ENCODE assay signal across 8 cellular contexts in the genomic region with DNA sequence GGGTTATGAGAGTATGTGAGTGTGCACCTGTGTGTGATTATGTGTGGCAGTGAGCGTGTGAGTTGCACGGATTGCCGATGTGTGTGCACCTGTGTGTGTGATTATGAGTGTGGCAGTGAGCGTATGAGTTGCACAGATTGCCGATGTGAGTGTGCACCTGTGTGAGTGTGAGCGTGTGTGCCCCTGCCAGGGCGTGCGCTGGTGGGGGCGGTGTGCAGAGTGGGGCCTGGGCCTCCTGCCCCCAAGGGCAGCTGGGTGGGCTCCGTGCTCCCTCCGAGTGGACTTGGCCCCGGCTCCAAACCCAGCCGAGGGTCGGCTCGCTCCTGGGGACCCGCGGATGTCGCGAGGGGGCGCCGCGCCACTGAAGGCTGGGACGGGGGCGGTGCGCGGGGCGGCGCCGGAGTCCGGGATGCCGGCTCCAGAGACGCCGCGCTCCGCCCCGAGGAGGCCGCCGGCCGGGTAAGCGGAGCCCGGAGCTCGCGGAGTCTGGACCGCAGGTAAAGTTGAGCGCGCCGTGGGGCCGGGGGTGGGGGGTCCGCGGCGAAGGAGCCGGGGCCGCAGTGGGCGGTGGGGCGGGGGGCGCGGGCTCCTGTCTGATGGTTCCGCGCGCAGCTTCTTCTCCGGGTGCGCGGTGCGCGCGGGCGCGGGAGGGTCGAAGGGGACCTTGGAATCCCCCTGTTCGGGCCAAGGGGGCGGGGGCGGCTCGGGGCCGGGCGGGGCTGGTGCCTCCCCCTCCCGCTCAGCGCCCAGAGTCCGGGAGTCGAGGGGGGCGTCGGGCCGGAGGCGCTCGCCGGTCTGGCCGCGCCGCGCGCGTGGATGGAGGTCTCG. TPM values are rescaled to one million over a fixed set of nuclear protein-coding genes. Genes with fewer than 3 reads are reported as not detected.
DNase-seq lines count a peak whose midpoint lies in the region; ATAC-seq and TF ChIP-seq lines count a peak whose summit lies in the region.

Gene KCNG2 (plus strand): TSS at position 421 of the 828 bp plus-strand sequence. CDS start 65,730 bp downstream, outside the sequence.

- H3K27ac Mint-ChIP-seq in mesothelial cell of epicardium = no peak within 1 kb of the TSS

- peaks cover 5% of the 10 kb centered on the region for H3K4me1 Mint-ChIP-seq in mesothelial cell of epicardium

- H3K36me3 Mint-ChIP-seq in mesothelial cell of epicardium = no peaks in the 10 kb centered on the region

- ATAC-seq in GM21447 (IDR thresholded peaks at IDR 0.05; ENCODE audit: unreplicated experiment) (no peak), HG03097 (IDR thresholded peaks at IDR 0.05; ENCODE audit: low FRiP score, unreplicated experiment) (no peak), GM19463 (IDR thresholded peaks at IDR 0.05; ENCODE audit: unreplicated experiment) (no peak)

- DNase-seq in GM10266 (ENCODE audit: extremely low spot score) = peak; percentile 90
- DNase-seq in NB4 (ENCODE audit: low read depth) = peak; percentile 41
- DNase-seq in choroid plexus epithelial cell (ENCODE audit: low read depth) = peak; percentile 54
- DNase-seq in mesothelial cell of epicardium (ENCODE audit: low spot score in 2 of 2, unreplicated experiment in 2 of 2) = peak in 1 of 2 experiments; percentile 64
- DNase-seq in putamen (ENCODE audit: low spot score) = no peak

- H3K4me3 ChIP-seq in NB4 (ENCODE audit: low read depth, low read length) (no peak within 1 kb of the TSS), choroid plexus epithelial cell (ENCODE audit: low read depth, low read length) (peak within 1 kb of the TSS; percentile 63)

- TF ChIP-seq CTCF in GM10266 (IDR thresholded peaks at IDR 0.05; ENCODE audit: control insufficient read depth, insufficient read depth, low read depth, missing control alignments) = peak; percentile 47
- peak; percentile 6 for TF ChIP-seq CTCF in NB4 (IDR thresholded peaks at IDR 0.05; ENCODE audit: low read depth, low read length)
- no peak for TF ChIP-seq CTCF in choroid plexus epithelial cell (conservative IDR thresholded peaks at IDR 0.05; ENCODE audit: low read depth, low read length)
- no peak for TF ChIP-seq CTCF in mesothelial cell of epicardium (IDR thresholded peaks at IDR 0.05; ENCODE audit: unreplicated experiment)

- H3K4me3 Mint-ChIP-seq in mesothelial cell of epicardium = peak within 1 kb of the TSS; percentile 60

- H3K9me3 Mint-ChIP-seq in mesothelial cell of epicardium = no peaks in the 10 kb centered on the region

- no peak for TF ChIP-seq POLR2A in NB4 (IDR thresholded peaks at IDR 0.05; ENCODE audit: extremely low read depth, insufficient read length)

- H3K27me3 Mint-ChIP-seq in mesothelial cell of epicardium (ENCODE audit: low read depth) = peaks cover 82% of the 10 kb centered on the region

RNA-seq across cellular contexts. Expression of gene KCNG2, which starts in this region (rescaled TPM):
- 0.14 TPM in 1 of 3 replicates, not detected in the others for total RNA-seq in mesothelial cell of epicardium

Comparison
In these comparisons a context has a peak if more than half of its experiments do, and no peak if none do; other contexts are left out.
1. CTCF ChIP-seq: peak in GM10266 (single experiment) and NB4 (single experiment); none in choroid plexus epithelial cell (single experiment) and mesothelial cell of epicardium (single experiment).